ENCODE assay signal across 9 cellular contexts in the genomic region with DNA sequence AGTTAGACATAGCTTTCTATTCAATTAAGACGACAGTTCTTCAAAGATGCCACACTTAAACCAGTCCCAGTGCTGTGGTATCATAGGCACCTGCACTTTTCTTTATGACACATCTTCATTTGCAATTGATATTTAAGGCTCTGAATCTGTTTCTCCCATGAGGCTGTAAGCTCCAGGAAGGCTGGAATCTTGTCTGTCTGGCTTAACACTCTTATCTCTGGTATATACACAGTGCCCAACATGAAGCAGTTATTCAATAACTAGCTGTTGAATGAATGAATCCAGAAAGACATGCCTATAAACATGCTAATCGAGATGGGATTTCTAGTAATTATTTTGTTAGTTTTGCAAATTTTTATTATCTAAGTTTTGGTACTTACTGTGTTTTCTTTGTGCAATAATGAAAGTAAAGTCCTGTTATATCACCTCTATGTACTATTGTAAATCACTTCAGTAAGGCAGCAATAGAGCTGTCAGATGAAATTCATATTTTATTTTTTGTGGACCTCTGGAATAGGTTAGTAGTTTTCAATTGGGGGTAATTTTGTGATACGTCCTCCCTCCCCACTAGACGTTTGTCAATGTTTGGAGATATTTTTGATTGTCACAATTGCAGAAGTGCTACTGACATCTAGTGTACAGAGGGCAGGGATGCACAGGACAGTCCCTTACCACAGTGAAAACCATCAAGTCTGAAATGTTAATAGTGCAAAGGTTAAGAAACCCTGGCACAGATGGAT. TPM values are rescaled to one million over a fixed set of nuclear protein-coding genes. Genes with fewer than 3 reads are reported as not detected.
DNase-seq lines count a peak whose midpoint lies in the region; ATAC-seq and TF ChIP-seq lines count a peak whose summit lies in the region.
"Had no signal": no experiment of that assay in that cellular context is flagged by ENCODE, and none has a peak within 500 bp of the region (broad histone marks: within the 10 kb centered on the region; RNA-seq: fewer than 3 reads in every experiment).

No MANE protein-coding gene starts in this region.

- DNase-seq in GM06990 (ENCODE audit: extremely low read depth, insufficient read length), result no peak
- peak; percentile 25 for DNase-seq in M059J (ENCODE audit: low read depth)
- no peak for DNase-seq in retinal pigment epithelial cell (ENCODE audit: low read depth)
- no peak for DNase-seq in D341Med (ENCODE audit: low spot score)
- no peak for DNase-seq in dedifferentiated amniotic fluid mesenchymal stem cell (ENCODE audit: extremely low spot score)
- no peak for DNase-seq in activated CD4-positive, alpha-beta T cell treated with anti-CD3 and anti-CD28 coated beads, Interleukin-2, amount 10 ng/mL, durations not matched to agents 7 days and 5 days

- TF ChIP-seq CTCF in GM06990 (IDR thresholded peaks at IDR 0.05; ENCODE audit: insufficient read depth, low read length, poor library complexity, severe bottlenecking) (peak; percentile 65), retinal pigment epithelial cell (conservative IDR thresholded peaks at IDR 0.05; ENCODE audit: low read depth, low read length) (peak; percentile 45)

- ATAC-seq in GM21717 (IDR thresholded peaks at IDR 0.05; ENCODE audit: unreplicated experiment), result peak; percentile 70

- H3K27me3 Mint-ChIP-seq in dendritic cell treated with granulocyte-macrophage colony-stimulating factor and Interleukin-4, amounts not matched to agents 40 ng/mL and 50 ng/mL, for 4 days, result no peaks in the 10 kb centered on the region
- peaks cover 8% of the 10 kb centered on the region for H3K27me3 Mint-ChIP-seq in activated CD4-positive, alpha-beta T cell treated with anti-CD3 and anti-CD28 coated beads, Interleukin-2, amount 10 ng/mL, durations not matched to agents 7 days and 5 days

- H3K4me3 ChIP-seq in GM06990 (replicated peaks; ENCODE audit: low read depth, low read length), result no peak overlapping the region
- no peak overlapping the region for H3K4me3 ChIP-seq in retinal pigment epithelial cell (ENCODE audit: low read length)

- H3K36me3 ChIP-seq in GM06990 (ENCODE audit: control insufficient read depth, insufficient read depth, low read length), result no peaks in the 10 kb centered on the region

- no peak overlapping the region for H3K27ac Mint-ChIP-seq in dendritic cell treated with granulocyte-macrophage colony-stimulating factor and Interleukin-4, amounts not matched to agents 40 ng/mL and 50 ng/mL, for 4 days
- H3K27ac Mint-ChIP-seq in activated CD4-positive, alpha-beta T cell treated with anti-CD3 and anti-CD28 coated beads, Interleukin-2, amount 10 ng/mL, durations not matched to agents 7 days and 5 days, result no peak overlapping the region

- POLR2A ChIA-PET in activated CD4-positive, alpha-beta T cell treated with anti-CD3 and anti-CD28 coated beads, Interleukin-2, amount 10 ng/mL, durations not matched to agents 7 days and 5 days (lab: Charles Lee), result no interaction called here

- CTCF ChIA-PET in activated CD4-positive, alpha-beta T cell treated with anti-CD3 and anti-CD28 coated beads, Interleukin-2, amount 10 ng/mL, durations not matched to agents 7 days and 5 days (lab: Charles Lee), result interaction anchor here (1.5 kb wide), 1 partner anchor 10 kb away, joined by 4 read pairs; no protein-coding TSS in a partner anchor

- H3K4me1 Mint-ChIP-seq in dendritic cell treated with granulocyte-macrophage colony-stimulating factor and Interleukin-4, amounts not matched to agents 40 ng/mL and 50 ng/mL, for 4 days (ENCODE audit: low read depth), result peaks cover 33% of the 10 kb centered on the region
- H3K4me1 Mint-ChIP-seq in activated CD4-positive, alpha-beta T cell treated with anti-CD3 and anti-CD28 coated beads, Interleukin-2, amount 10 ng/mL, durations not matched to agents 7 days and 5 days, result no peaks in the 10 kb centered on the region

- peak overlapping the region; percentile 26 for H3K4me3 Mint-ChIP-seq in dendritic cell treated with granulocyte-macrophage colony-stimulating factor and Interleukin-4, amounts not matched to agents 40 ng/mL and 50 ng/mL, for 4 days
- H3K4me3 Mint-ChIP-seq in activated CD4-positive, alpha-beta T cell treated with anti-CD3 and anti-CD28 coated beads, Interleukin-2, amount 10 ng/mL, durations not matched to agents 7 days and 5 days, result no peak overlapping the region

- H3K27me3 ChIP-seq in GM06990 (replicated peaks; ENCODE audit: control insufficient read depth, insufficient read depth, low read length), result no peaks in the 10 kb centered on the region; the same call in 1 of the 2 replicates

- intact Hi-C loops in dendritic cell treated with granulocyte-macrophage colony-stimulating factor and Interleukin-4, amounts not matched to agents 40 ng/mL and 50 ng/mL, for 4 days (cut with micrococcal nuclease), result loop anchor here (1.0 to 5.0 kb wide), 2 partner anchors 51 to 115 kb away; a partner anchor contains a TSS

- H3K9me3 Mint-ChIP-seq in dendritic cell treated with granulocyte-macrophage colony-stimulating factor and Interleukin-4, amounts not matched to agents 40 ng/mL and 50 ng/mL, for 4 days, result no peaks in the 10 kb centered on the region
- no peaks in the 10 kb centered on the region for H3K9me3 Mint-ChIP-seq in activated CD4-positive, alpha-beta T cell treated with anti-CD3 and anti-CD28 coated beads, Interleukin-2, amount 10 ng/mL, durations not matched to agents 7 days and 5 days

- no peaks in the 10 kb centered on the region for H3K36me3 Mint-ChIP-seq in dendritic cell treated with granulocyte-macrophage colony-stimulating factor and Interleukin-4, amounts not matched to agents 40 ng/mL and 50 ng/mL, for 4 days (ENCODE audit: low read depth)
- H3K36me3 Mint-ChIP-seq in activated CD4-positive, alpha-beta T cell treated with anti-CD3 and anti-CD28 coated beads, Interleukin-2, amount 10 ng/mL, durations not matched to agents 7 days and 5 days (ENCODE audit: low read depth), result no peaks in the 10 kb centered on the region

RNA-seq across cellular contexts. Expression of a gene that starts 51.3 kb away (rescaled TPM):
- 0.02 TPM in 1 of 2 replicates, not detected in the other for total RNA-seq in M059J (2014; rRNA removed; shearing (Covaris generic))
- not detected for total RNA-seq in activated CD4-positive, alpha-beta T cell treated with anti-CD3 and anti-CD28 coated beads, Interleukin-2, amount 10 ng/mL, durations not matched to agents 7 days and 5 days
- total RNA-seq: glomerular endothelial cell had no signal
